In the genomic region with DNA sequence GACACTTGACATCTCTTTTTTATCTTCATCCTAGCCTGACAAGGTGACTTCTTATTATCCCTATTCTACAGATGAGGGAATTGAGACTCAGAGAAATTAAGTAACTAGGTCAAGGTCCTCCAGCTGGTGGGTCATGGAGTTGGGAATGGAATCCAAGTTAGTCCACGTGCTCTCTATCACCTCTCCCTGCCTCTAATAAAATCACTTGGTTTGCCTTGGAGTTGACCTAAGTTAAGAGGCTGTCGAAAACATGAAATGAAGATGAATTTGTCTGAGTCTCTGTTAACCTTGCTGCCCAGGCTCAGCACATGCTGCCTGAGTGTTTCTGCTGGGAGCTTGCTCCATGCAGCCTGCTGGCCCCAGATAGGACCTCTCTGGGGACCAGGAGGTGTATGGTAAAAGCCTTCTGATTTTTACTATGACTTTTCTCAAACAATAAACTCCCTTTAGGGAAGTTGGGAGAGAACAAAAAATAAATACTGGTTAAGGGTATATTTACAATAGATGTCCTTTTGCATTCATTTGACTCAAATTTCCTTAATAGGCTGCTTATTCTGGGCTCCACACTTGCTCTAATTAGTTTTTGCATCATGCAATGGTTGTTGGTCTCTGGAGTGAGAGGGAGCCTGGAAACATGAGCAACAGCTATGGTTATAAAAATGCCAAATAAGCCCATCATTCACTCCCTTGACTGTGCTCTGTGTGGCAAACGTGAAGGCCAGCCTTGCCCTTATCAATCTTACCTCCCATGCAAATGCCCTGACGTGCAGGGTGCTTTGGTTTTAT, we compare ENCODE assay signal across 14 cellular contexts.
"Had no signal": no experiment of that assay in that cellular context is flagged by ENCODE, and none has a peak within 500 bp of the region (broad histone marks: within the 10 kb centered on the region; RNA-seq: fewer than 3 reads in every experiment).

No MANE protein-coding gene starts in this region.

- H3K4me1 ChIP-seq: breast epithelium, gastrocnemius medialis, pancreas had no signal

- H3K27ac ChIP-seq: breast epithelium, gastrocnemius medialis, pancreas, thoracic aorta had no signal

- H3K27me3 ChIP-seq: breast epithelium, gastrocnemius medialis, pancreas had no signal

- DNase-seq: activated CD4-positive, alpha-beta memory T cell treated with anti-CD3 and anti-CD28 coated beads, Interleukin-2, amount 10 ng/mL, durations not matched to agents 7 days and 5 days; activated CD4-positive, alpha-beta T cell treated with anti-CD3 and anti-CD28 coated beads for 1 hour; activated naive CD8-positive, alpha-beta T cell treated with anti-CD3 and anti-CD28 coated beads, Interleukin-2, amount 10 ng/mL, durations not matched to agents 7 days and 5 days; activated T-cell treated with anti-CD3 and anti-CD28 coated beads, Interleukin-2, amount 50 U/mL, for 72 hours; aorta; gastrocnemius medialis; islet precursor cell; pancreas; stimulated activated CD4-positive, alpha-beta T cell treated with anti-CD3 and anti-CD28 coated beads, Interleukin-4, amount 100 ng/mL, for 4 hours; stimulated activated naive CD8-positive, alpha-beta T cell treated with anti-CD3 and anti-CD28 coated beads, Interleukin-15, amount 100 ng/mL, for 72 hours; T-helper 9 cell had no signal

- ATAC-seq: activated T-cell treated with anti-CD3 and anti-CD28 coated beads, Interleukin-2, amount 50 U/mL, for 72 hours; gastrocnemius medialis; stimulated activated naive CD8-positive, alpha-beta T cell treated with anti-CD3 and anti-CD28 coated beads, Interleukin-15, amount 100 ng/mL, for 72 hours had no signal

- H3K4me3 ChIP-seq: breast epithelium, gastrocnemius medialis, pancreas, thoracic aorta had no signal

- H3K9me3 ChIP-seq: breast epithelium, gastrocnemius medialis, pancreas, thoracic aorta had no signal

- FAIRE-seq: pancreas, urothelium cell line had no signal

- H3K36me3 ChIP-seq: breast epithelium, gastrocnemius medialis, pancreas, thoracic aorta had no signal
